Comparison of ENCODE assay signal across 1 cellular context in genomic region chr3:98556164-98557130, GRCh38.
TF ChIP-seq lines count a peak whose summit lies in the region.

No MANE protein-coding gene starts in this region.

TF ChIP-seq in GM12878, 131 proteins besides CTCF, POLR2A, EP300 and RAD21 (continued from another document and continues in another):
- TF ChIP-seq ZNF687 (IDR thresholded peaks at IDR 0.05) (peak; percentile 67), REST (IDR thresholded peaks at IDR 0.05; ENCODE audit: low read depth, low read length) (peak; percentile 48; the same call in 1 of the 2 replicates), MLLT1 (IDR thresholded peaks at IDR 0.05) (no peak), WRNIP1 (IDR thresholded peaks at IDR 0.05; ENCODE audit: borderline replicate concordance, low read depth, low read length) (no peak), MEF2B (IDR thresholded peaks at IDR 0.05; ENCODE audit: partially characterized antibody, poor library complexity, severe bottlenecking) (peak; percentile 85), PKNOX1 (IDR thresholded peaks at IDR 0.05) (no peak), SUPT20H (IDR thresholded peaks at IDR 0.05; ENCODE audit: borderline replicate concordance, control insufficient read depth, low read depth, low read length) (no peak), SIN3A (IDR thresholded peaks at IDR 0.05; ENCODE audit: low read depth, low read length) (0 out of 2 replicates have a peak, but pooled peaks have one; percentile 20), BCLAF1 (IDR thresholded peaks at IDR 0.05) (no peak), ELK1 (IDR thresholded peaks at IDR 0.05; ENCODE audit: low read depth, low read length) (no peak), PAX8 (IDR thresholded peaks at IDR 0.05) (no peak), POLR2AphosphoS5 (IDR thresholded peaks at IDR 0.05; ENCODE audit: low read length) (peak; percentile 85), EZH2 (IDR thresholded peaks at IDR 0.05; ENCODE audit: borderline replicate concordance, control insufficient read depth, low read depth, low read length) (no peak), ATF7 (IDR thresholded peaks at IDR 0.05; ENCODE audit: low read depth) (peak; percentile 84), BMI1 (IDR thresholded peaks at IDR 0.05; ENCODE audit: borderline replicate concordance) (peak; percentile 83), NR2C2 (IDR thresholded peaks at IDR 0.05; ENCODE audit: borderline replicate concordance, control insufficient read depth, insufficient read length, low read depth) (no peak), PBX3 (IDR thresholded peaks at IDR 0.05; ENCODE audit: insufficient replicate concordance, low read depth, low read length) (peak; percentile 55), FOS (IDR thresholded peaks at IDR 0.05; ENCODE audit: borderline replicate concordance, extremely low read depth, insufficient read length) (no peak), ESRRA (IDR thresholded peaks at IDR 0.05; ENCODE audit: low read length) (0 out of 2 replicates have a peak, but pooled peaks have one; percentile 6), EED (IDR thresholded peaks at IDR 0.05; ENCODE audit: low read depth) (peak; percentile 86), NKRF (conservative IDR thresholded peaks at IDR 0.05) (no peak), CREM (IDR thresholded peaks at IDR 0.05; ENCODE audit: low read depth) (peak; percentile 98), IKZF2 (IDR thresholded peaks at IDR 0.05) (peak in 1 of 2 experiments; percentile 64; a peak in 3 of 4 replicates), GABPA (IDR thresholded peaks at IDR 0.05; ENCODE audit: low read depth) (peak; percentile 69), FOXK2 (IDR thresholded peaks at IDR 0.05) (no peak), MXI1 (IDR thresholded peaks at IDR 0.05; ENCODE audit: low read depth, low read length) (peak; percentile 87), IRF4 (IDR thresholded peaks at IDR 0.05; ENCODE audit: low read depth, low read length) (peak; percentile 98), NFYA (IDR thresholded peaks at IDR 0.05; ENCODE audit: borderline replicate concordance, low read depth, low read length) (no peak), HDGF (IDR thresholded peaks at IDR 0.05) (no peak), CBX3 (IDR thresholded peaks at IDR 0.05; ENCODE audit: borderline replicate concordance, low read depth) (no peak), NFXL1 (IDR thresholded peaks at IDR 0.05; ENCODE audit: borderline replicate concordance) (no peak), ETV6 (conservative IDR thresholded peaks at IDR 0.05 in 1 of 2, IDR thresholded peaks at IDR 0.05 in 1 of 2; ENCODE audit: borderline replicate concordance in 1 of 2, low read depth in 1 of 2) (peak in 1 of 2 experiments; percentile 90; a peak in 2 of 4 replicates), STAT3 (IDR thresholded peaks at IDR 0.05; ENCODE audit: low read depth, low read length) (peak; percentile 77), HDAC2 (IDR thresholded peaks at IDR 0.05) (no peak), RB1 (IDR thresholded peaks at IDR 0.05; ENCODE audit: borderline replicate concordance) (no peak), EGR1 (IDR thresholded peaks at IDR 0.05; ENCODE audit: borderline replicate concordance in 1 of 2, low read depth in 2 of 2, low read length in 2 of 2) (no peak), MAX (IDR thresholded peaks at IDR 0.05; ENCODE audit: low read depth, low read length) (peak; percentile 45; the same call in 1 of the 2 replicates), RCOR1 (conservative IDR thresholded peaks at IDR 0.05; ENCODE audit: low read depth, low read length) (no peak)
